ENCODE assay signal across 16 cellular contexts in the genomic region with DNA sequence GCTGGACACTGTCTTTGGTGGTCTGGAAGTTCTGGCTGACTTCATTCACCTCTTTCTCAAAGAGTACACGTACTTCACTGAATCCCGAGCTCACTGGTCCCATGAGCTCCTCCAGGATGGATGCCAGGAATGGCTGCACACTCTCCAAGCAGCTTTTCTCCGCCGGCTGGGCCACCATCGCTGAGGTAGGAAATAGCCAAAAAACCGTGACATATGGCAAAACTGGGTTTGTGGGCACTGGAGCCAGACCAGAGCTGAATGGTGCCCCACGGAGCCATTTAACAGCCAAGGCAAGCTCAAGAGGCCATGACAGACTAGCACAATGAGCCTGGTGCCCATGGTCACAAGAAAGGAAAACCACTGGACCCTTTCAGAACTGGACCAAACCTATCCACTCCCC.
DNase-seq lines count a peak whose midpoint lies in the region; ATAC-seq, FAIRE-seq and TF ChIP-seq lines count a peak whose summit lies in the region.
"Had no signal": no experiment of that assay in that cellular context is flagged by ENCODE, and none has a peak within 500 bp of the region (broad histone marks: within the 10 kb centered on the region; RNA-seq: fewer than 3 reads in every experiment).

No MANE protein-coding gene starts in this region.

- no peak overlapping the region for H3K23ac ChIP-seq in trophoblast cell (ENCODE audit: low read length)

- no peak overlapping the region for H2BK120ac ChIP-seq in trophoblast cell (ENCODE audit: insufficient read depth, low read length, poor library complexity)

- DNase-seq in cerebellar cortex (ENCODE audit: low spot score) (peak; percentile 83), trophoblast cell (no peak), HTR-8/SVneo (ENCODE audit: insufficient read length, low spot score) (no peak), MCF 10A (ENCODE audit: unreplicated experiment) (no peak)
- DNase-seq: Calu3; CD4-positive, alpha-beta memory T cell; COR-L47; DMS53; DMS79 treated with DMSO at 0.1 percent for 48 hours; GOT3 had no signal

- H2AK5ac ChIP-seq in trophoblast cell (ENCODE audit: low read length) = no peak overlapping the region

- H3K4ac ChIP-seq in trophoblast cell (ENCODE audit: low read depth, low read length) = no peak overlapping the region

- H3K9ac ChIP-seq in trophoblast cell (ENCODE audit: low read length) = no peak overlapping the region

- no peaks in the 10 kb centered on the region for H3K79me2 ChIP-seq in trophoblast cell (ENCODE audit: control insufficient read depth, insufficient read depth, low read length, poor library complexity)

- no peaks in the 10 kb centered on the region for H3K9me3 Mint-ChIP-seq in activated T-helper 17 cell treated with anti-CD3 and anti-CD28 coated beads, Interleukin-2, amount 50 U/mL, for 72 hours
- H3K9me3 Mint-ChIP-seq in MCF 10A (ENCODE audit: unreplicated experiment) = no peaks in the 10 kb centered on the region

- H3K4me1 Mint-ChIP-seq in activated T-helper 17 cell treated with anti-CD3 and anti-CD28 coated beads, Interleukin-2, amount 50 U/mL, for 72 hours = no peaks in the 10 kb centered on the region
- no peaks in the 10 kb centered on the region for H3K4me1 Mint-ChIP-seq in MCF 10A (ENCODE audit: insufficient read depth, unreplicated experiment)

- no peak overlapping the region for H3K4me3 Mint-ChIP-seq in activated T-helper 17 cell treated with anti-CD3 and anti-CD28 coated beads, Interleukin-2, amount 50 U/mL, for 72 hours
- no peak overlapping the region for H3K4me3 Mint-ChIP-seq in MCF 10A (ENCODE audit: unreplicated experiment)
- H3K4me3 Mint-ChIP-seq: CD4-positive, alpha-beta memory T cell had no signal

- CTCF ChIA-PET in MCF 10A (lab: Yijun Ruan, JAX) = interaction anchor here (0.6 to 1.6 kb wide), 6 partner anchors 9 to 164 kb away, joined by 3 to 15 read pairs (median 4); no protein-coding TSS in a partner anchor

- no CpG with 5 or more reads among the region's 7 CpGs for WGBS in trophoblast cell (ENCODE audit: extremely low coverage, insufficient coverage, insufficient read length)

- H3K4me2 ChIP-seq in trophoblast cell (ENCODE audit: low read length) = no peak overlapping the region

- H3K27me3 Mint-ChIP-seq in activated T-helper 17 cell treated with anti-CD3 and anti-CD28 coated beads, Interleukin-2, amount 50 U/mL, for 72 hours = no peaks in the 10 kb centered on the region
- peaks cover 55% of the 10 kb centered on the region for H3K27me3 Mint-ChIP-seq in MCF 10A (ENCODE audit: insufficient read depth, unreplicated experiment)
- H3K27me3 Mint-ChIP-seq: CD4-positive, alpha-beta memory T cell had no signal

- no peak overlapping the region for H3K14ac ChIP-seq in trophoblast cell (ENCODE audit: low read length)

- peak overlapping the region; percentile 21 for H3K4me3 ChIP-seq in trophoblast cell (ENCODE audit: low read depth, low read length)
- H3K4me3 ChIP-seq: HAP-1 had no signal

- no peaks in the 10 kb centered on the region for H3K79me1 ChIP-seq in trophoblast cell (ENCODE audit: low read length)

- BruUV-seq in MCF 10A (replicated peaks; lab: Mats Ljungman, UMichigan) = no TSS peak

- H3K27ac Mint-ChIP-seq in activated T-helper 17 cell treated with anti-CD3 and anti-CD28 coated beads, Interleukin-2, amount 50 U/mL, for 72 hours = peak overlapping the region; percentile 6
- no peak overlapping the region for H3K27ac Mint-ChIP-seq in MCF 10A (ENCODE audit: low read depth, unreplicated experiment)

- H3K4me1 ChIP-seq in trophoblast cell (ENCODE audit: control insufficient read depth in 1 of 2, insufficient read depth in 2 of 2, low read length in 2 of 2) = no peaks in the 10 kb centered on the region
- H3K4me1 ChIP-seq: HAP-1 had no signal

- intact Hi-C loops in MCF 10A (cut with micrococcal nuclease) = no loop called here

- H2BK12ac ChIP-seq in trophoblast cell (ENCODE audit: low read length) = no peak overlapping the region

- no peak for TF ChIP-seq CTCF in MCF 10A (IDR thresholded peaks at IDR 0.05; ENCODE audit: unreplicated experiment)

- no peak overlapping the region for H3K27ac ChIP-seq in trophoblast cell (ENCODE audit: low read depth, low read length)

- H4K91ac ChIP-seq in trophoblast cell (ENCODE audit: low read depth, low read length) = no peak overlapping the region

- no peaks in the 10 kb centered on the region for H3K27me3 ChIP-seq in trophoblast cell (ENCODE audit: insufficient read depth, low read length)

- H3K9me3 ChIP-seq in trophoblast cell (ENCODE audit: insufficient read depth, low read depth, low read length) = peaks cover 2% of the 10 kb centered on the region

- no peak overlapping the region for H2AFZ ChIP-seq in trophoblast cell (ENCODE audit: insufficient read depth, low read length, poor library complexity)

- H3K18ac ChIP-seq in trophoblast cell (ENCODE audit: low read length) = no peak overlapping the region

- no peak overlapping the region for H4K8ac ChIP-seq in trophoblast cell (ENCODE audit: low read depth, low read length)

- FAIRE-seq in HTR-8/SVneo (lab: Jason Lieb, UNC) = no peak
- FAIRE-seq: G401.6, GM12892, H54 had no signal

- H2BK5ac ChIP-seq in trophoblast cell (ENCODE audit: low read depth, low read length, poor library complexity) = no peak overlapping the region

- POLR2A ChIA-PET in MCF 10A (lab: Yijun Ruan, JAX) = interaction anchor here (0.6 kb wide), 1 partner anchor 144 kb away, joined by 3 read pairs; no protein-coding TSS in a partner anchor

- peaks cover 0 to 2% of the 10 kb centered on the region in 2 experiments for H3K36me3 ChIP-seq in trophoblast cell (ENCODE audit: control insufficient read depth in 1 of 2, insufficient read depth in 2 of 2, low read length in 2 of 2)
- H3K36me3 ChIP-seq: HAP-1 had no signal

- no peak for ATAC-seq in activated T-helper 17 cell treated with anti-CD3 and anti-CD28 coated beads, Interleukin-2, amount 50 U/mL, for 72 hours (replicated peaks)
- ATAC-seq in HG03354 (IDR thresholded peaks at IDR 0.05; ENCODE audit: poor library complexity, severe bottlenecking, unreplicated experiment) = no peak

- peaks cover 80% of the 10 kb centered on the region for H3K36me3 Mint-ChIP-seq in activated T-helper 17 cell treated with anti-CD3 and anti-CD28 coated beads, Interleukin-2, amount 50 U/mL, for 72 hours (ENCODE audit: low read depth)
- peaks cover 12% of the 10 kb centered on the region for H3K36me3 Mint-ChIP-seq in MCF 10A (ENCODE audit: insufficient read depth, unreplicated experiment)

- no peak overlapping the region for H4K12ac ChIP-seq in trophoblast cell (ENCODE audit: low read depth, low read length)
